Comparison of ENCODE assay signal across 6 cellular contexts in the genomic region with DNA sequence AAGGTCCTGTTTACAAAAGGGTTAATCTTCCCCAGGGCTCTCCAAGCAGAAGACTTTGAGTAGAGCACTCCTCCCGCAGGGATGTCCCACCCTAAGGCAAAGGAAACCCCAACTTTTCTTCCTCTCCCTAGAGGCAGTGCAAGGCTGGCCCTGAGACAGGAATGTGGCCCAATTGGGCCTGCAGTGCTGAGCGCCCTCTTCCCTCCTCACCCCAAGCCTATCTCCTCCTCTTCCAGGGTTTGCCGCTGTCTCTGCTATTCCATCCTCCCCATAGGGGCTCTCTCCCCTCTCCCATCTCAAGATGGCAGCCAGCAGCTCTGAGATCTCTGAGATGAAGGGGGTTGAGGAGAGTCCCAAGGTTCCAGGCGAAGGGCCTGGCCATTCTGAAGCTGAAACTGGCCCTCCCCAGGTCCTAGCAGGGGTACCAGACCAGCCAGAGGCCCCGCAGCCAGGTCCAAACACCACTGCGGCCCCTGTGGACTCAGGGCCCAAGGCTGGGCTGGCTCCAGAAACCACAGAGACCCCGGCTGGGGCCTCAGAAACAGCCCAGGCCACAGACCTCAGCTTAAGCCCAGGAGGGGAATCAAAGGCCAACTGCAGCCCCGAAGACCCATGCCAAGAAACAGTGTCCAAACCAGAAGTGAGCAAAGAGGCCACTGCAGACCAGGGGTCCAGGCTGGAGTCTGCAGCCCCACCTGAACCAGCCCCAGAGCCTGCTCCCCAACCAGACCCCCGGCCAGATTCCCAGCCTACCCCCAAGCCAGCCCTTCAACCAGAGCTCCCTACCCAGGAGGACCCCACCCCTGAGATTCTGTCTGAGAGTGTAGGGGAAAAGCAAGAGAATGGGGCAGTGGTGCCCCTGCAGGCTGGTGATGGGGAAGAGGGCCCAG. TPM values are rescaled to one million over a fixed set of nuclear protein-coding genes. Genes with fewer than 3 reads are reported as not detected.
DNase-seq lines count a peak whose midpoint lies in the region; TF ChIP-seq lines count a peak whose summit lies in the region.

No MANE protein-coding gene starts in this region.

- peaks cover 20% of the 10 kb centered on the region for H3K36me3 Mint-ChIP-seq in endodermal cell (ENCODE audit: low read depth)

- no peak for DNase-seq in NT2/D1 (ENCODE audit: low read depth, low spot score)
- no peak for DNase-seq in endodermal cell
- no peak for DNase-seq in skeletal muscle cell (ENCODE audit: low read depth)
- DNase-seq in NCI-H2081 treated with DMSO at 0.1 percent for 48 hours (lab: John Stamatoyannopoulos, UW): no peak
- DNase-seq in lower leg skin (ENCODE audit: low spot score in 2 of 2): no peak
- DNase-seq in MM.1S: no peak

- peak overlapping the region; percentile 67 for H3K4me3 Mint-ChIP-seq in endodermal cell

- H3K4me2 ChIP-seq in MM.1S (ENCODE audit: low read depth, low read length): no peak overlapping the region

- H3K27ac Mint-ChIP-seq in endodermal cell: no peak overlapping the region

- H3K9ac ChIP-seq in NT2/D1 (ENCODE audit: insufficient read length, low read depth) (peak overlapping the region; percentile 99), endodermal cell (ENCODE audit: extremely low read depth, low read length, poor library complexity, severe bottlenecking) (no peak overlapping the region), MM.1S (ENCODE audit: low read length) (no peak overlapping the region)

- H3K4me3 ChIP-seq in NT2/D1 (ENCODE audit: insufficient read length, low read depth) (peak overlapping the region; percentile 100), endodermal cell (ENCODE audit: low read length) (peak overlapping the region; percentile 85), skeletal muscle cell (ENCODE audit: low read depth, low read length) (peak overlapping the region; percentile 68), lower leg skin (ENCODE audit: low read depth, poor library complexity, severe bottlenecking) (no peak overlapping the region), MM.1S (ENCODE audit: low read length) (no peak overlapping the region)

- H3K9me3 ChIP-seq in NT2/D1 (ENCODE audit: insufficient read depth, low read length) (no peaks in the 10 kb centered on the region), endodermal cell (ENCODE audit: control insufficient read depth, low read length) (no peaks in the 10 kb centered on the region), MM.1S (replicated peaks; ENCODE audit: insufficient read depth, low read length) (no peaks in the 10 kb centered on the region)

- intact Hi-C loops in lower leg skin (cut with DNase I; ENCODE audit: low total_unique reads): no loop called here

- H3K27ac ChIP-seq in endodermal cell (ENCODE audit: low read depth, low read length) (peak overlapping the region; percentile 66), MM.1S (ENCODE audit: low read length) (no peak overlapping the region)

- H4K20me1 ChIP-seq in MM.1S (ENCODE audit: insufficient read depth, low read length): no peaks in the 10 kb centered on the region

- H3K27me3 ChIP-seq in NT2/D1 (ENCODE audit: insufficient read depth, insufficient read length) (no peaks in the 10 kb centered on the region), endodermal cell (ENCODE audit: control insufficient read depth, insufficient read depth, low read length, poor library complexity, severe bottlenecking) (no peaks in the 10 kb centered on the region), MM.1S (replicated peaks; ENCODE audit: insufficient read depth, low read length) (no peaks in the 10 kb centered on the region)

- H3K36me3 ChIP-seq in NT2/D1 (ENCODE audit: insufficient read depth, insufficient read length, low read length): peaks cover 30% of the 10 kb centered on the region
- H3K36me3 ChIP-seq in endodermal cell (ENCODE audit: control insufficient read depth, insufficient read depth, low read length): peaks cover 29% of the 10 kb centered on the region
- H3K36me3 ChIP-seq in MM.1S (replicated peaks; ENCODE audit: insufficient read depth, low read length): no peaks in the 10 kb centered on the region

- no peak for TF ChIP-seq POLR2A in lower leg skin (IDR thresholded peaks at IDR 0.05)

- peaks cover 50% of the 10 kb centered on the region for H3F3A ChIP-seq in MM.1S (ENCODE audit: insufficient read depth, low read length)

- no peaks in the 10 kb centered on the region for H3K9me2 ChIP-seq in MM.1S (replicated peaks; ENCODE audit: insufficient read depth, low read length)

- H3K9me3 Mint-ChIP-seq in endodermal cell: no peaks in the 10 kb centered on the region

- TF ChIP-seq CTCF in endodermal cell (conservative IDR thresholded peaks at IDR 0.05) (no peak), lower leg skin (IDR thresholded peaks at IDR 0.05) (no peak), MM.1S (IDR thresholded peaks at IDR 0.05; ENCODE audit: low read length) (no peak)

- no peak overlapping the region for H2AFZ ChIP-seq in MM.1S (ENCODE audit: low read length)

- H3K4me1 Mint-ChIP-seq in endodermal cell: peaks cover 50% of the 10 kb centered on the region

- peaks cover 31% of the 10 kb centered on the region for H3K4me1 ChIP-seq in NT2/D1 (ENCODE audit: insufficient read depth, insufficient read length)
- peaks cover 23% of the 10 kb centered on the region for H3K4me1 ChIP-seq in endodermal cell (ENCODE audit: control insufficient read depth, insufficient read depth, low read length)
- peaks cover 39% of the 10 kb centered on the region for H3K4me1 ChIP-seq in MM.1S (ENCODE audit: low read length)

- WGBS in endodermal cell (ENCODE audit: insufficient coverage in 1 of 2, insufficient read length in 1 of 2), 2 experiments: 74 to 77% methylated on average over 4 to 9 of the region's 9 CpGs
- WGBS in lower leg skin, 2 donors: 71 to 83% methylated on average over 7 to 9 of the region's 9 CpGs

- H3K27me3 Mint-ChIP-seq in endodermal cell (ENCODE audit: insufficient read depth): peaks cover 11% of the 10 kb centered on the region

- peaks cover 42% of the 10 kb centered on the region for H3K79me2 ChIP-seq in MM.1S (ENCODE audit: low read length)

RNA-seq across cellular contexts. Expression of a gene that starts 1.0 kb away (rescaled TPM):
- total RNA-seq in endodermal cell (10 to 100 TPM in 1 of 2 donors, 1 to 10 TPM in 1; 8.2 to 15.7 TPM), lower leg skin (1 to 10 TPM in 3 of 4 donors, not detected in 1; 1.1 to 3.6 (median 1.4) TPM)
- polyA plus RNA-seq in endodermal cell (2013, experiment 1 of 2): 77.6 TPM
- polyA plus RNA-seq in endodermal cell (2013, experiment 2 of 2): 65.0 TPM

RNA-seq across cellular contexts. Expression of a gene that starts 3.0 kb away (rescaled TPM):
- total RNA-seq in endodermal cell: 10 to 100 TPM; 43.0 to 65.7 TPM
- polyA plus RNA-seq in endodermal cell (2013, experiment 1 of 2): 92.4 TPM
- 77.4 TPM for polyA plus RNA-seq in endodermal cell (2013, experiment 2 of 2)
- total RNA-seq in lower leg skin: 10 to 100 TPM; 28.0 to 33.5 (median 32.1) TPM

RNA-seq across cellular contexts. Expression of a gene that starts 6.7 kb away (rescaled TPM):
- total RNA-seq in endodermal cell: 100 to 1,000 TPM; 320 to 325 TPM
- 377 TPM for polyA plus RNA-seq in endodermal cell (2013, experiment 1 of 2)
- 347 TPM for polyA plus RNA-seq in endodermal cell (2013, experiment 2 of 2)
- total RNA-seq in lower leg skin: 100 to 1,000 TPM in 1 of 4 donors, 10 to 100 TPM in 3; 62.1 to 101 (median 84.8) TPM

RNA-seq across cellular contexts. Expression of a gene that starts 7.3 kb away (rescaled TPM):
- 1 to 10 TPM; 3.0 to 8.0 TPM for total RNA-seq in endodermal cell
- polyA plus RNA-seq in endodermal cell (2013, experiment 1 of 2): 6.1 TPM
- polyA plus RNA-seq in endodermal cell (2013, experiment 2 of 2): 4.1 TPM
- total RNA-seq in lower leg skin: 10 to 100 TPM; 58.2 to 94.1 (median 70.4) TPM

RNA-seq across cellular contexts. Expression of a gene that starts 22.4 kb away (rescaled TPM):
- total RNA-seq in endodermal cell: 100 to 1,000 TPM in 1 of 2 donors, 10 to 100 TPM in 1; 94.7 to 130 TPM
- polyA plus RNA-seq in endodermal cell (2013, experiment 1 of 2): 146 TPM
- 138 TPM for polyA plus RNA-seq in endodermal cell (2013, experiment 2 of 2)
- total RNA-seq in lower leg skin: 10 to 100 TPM; 36.8 to 81.2 (median 44.9) TPM

Comparison
In these comparisons a context has a peak if more than half of its experiments do, and no peak if none do; other contexts are left out.
1. H3K4me3 ChIP-seq: peak in NT2/D1 (single experiment), endodermal cell (single experiment) and skeletal muscle cell (single experiment); none in lower leg skin (single experiment) and MM.1S (single experiment).